In genomic region chr5:175478008-175478383, GRCh38 we compare ENCODE assay signal across 8 cellular contexts. TPM values are rescaled to one million over a fixed set of nuclear protein-coding genes. Genes with fewer than 3 reads are reported as not detected.
A peak's percentile ranks its signal among the peaks of the same experiment; 100 is the strongest.
DNase-seq lines count a peak whose midpoint lies in the region; ATAC-seq and TF ChIP-seq lines count a peak whose summit lies in the region.

No MANE protein-coding gene starts in this region.

- intact Hi-C loops in testis (cut with DNase I; ENCODE audit: low total_unique reads): no loop called here

- no peaks in the 10 kb centered on the region for H3K27me3 ChIP-seq in testis

- peak overlapping the region; percentile 82 for H3K4me3 Mint-ChIP-seq in T-helper 2 cell treated with Interferon-gamma antibody and Interleukin-4, amounts not matched to agents 5 μg/mL and 100 μg/mL, for 36 hours
- H3K4me3 Mint-ChIP-seq in activated naive CD8-positive, alpha-beta T cell treated with anti-CD3 and anti-CD28 coated beads for 36 hours: peak overlapping the region; percentile 79

- TF ChIP-seq POLR2A in testis (IDR thresholded peaks at IDR 0.05): no peak

- H3K9me3 Mint-ChIP-seq in T-helper 2 cell treated with Interferon-gamma antibody and Interleukin-4, amounts not matched to agents 5 μg/mL and 100 μg/mL, for 36 hours: no peaks in the 10 kb centered on the region
- H3K9me3 Mint-ChIP-seq in activated naive CD8-positive, alpha-beta T cell treated with anti-CD3 and anti-CD28 coated beads for 36 hours: no peaks in the 10 kb centered on the region

- TF ChIP-seq CTCF in testis (IDR thresholded peaks at IDR 0.05): no peak
- no peak for TF ChIP-seq CTCF in GM20000 (IDR thresholded peaks at IDR 0.05; ENCODE audit: extremely low read depth, missing control alignments)

- H3K9me3 ChIP-seq in testis: no peaks in the 10 kb centered on the region

- H3K27ac Mint-ChIP-seq in T-helper 2 cell treated with Interferon-gamma antibody and Interleukin-4, amounts not matched to agents 5 μg/mL and 100 μg/mL, for 36 hours: peak overlapping the region; percentile 63
- peak overlapping the region; percentile 81 for H3K27ac Mint-ChIP-seq in activated naive CD8-positive, alpha-beta T cell treated with anti-CD3 and anti-CD28 coated beads for 36 hours

- H3K4me1 ChIP-seq in testis: peaks cover 7% of the 10 kb centered on the region

- H3K36me3 ChIP-seq in testis (ENCODE audit: low read depth, missing control alignments): no peaks in the 10 kb centered on the region

- no peak for DNase-seq in T-helper 2 cell treated with Interferon-gamma antibody and Interleukin-4, amounts not matched to agents 5 μg/mL and 100 μg/mL, for 36 hours (ENCODE audit: low spot score)
- DNase-seq in T-helper 2 cell (no peak), kidney tubule cell (ENCODE audit: low spot score) (peak; percentile 8), testis (no peak), GM20000 (ENCODE audit: low spot score) (no peak), H4 (ENCODE audit: low spot score) (no peak)
- no peak for DNase-seq in activated naive CD8-positive, alpha-beta T cell treated with anti-CD3 and anti-CD28 coated beads for 36 hours

- H3K27me3 Mint-ChIP-seq in T-helper 2 cell treated with Interferon-gamma antibody and Interleukin-4, amounts not matched to agents 5 μg/mL and 100 μg/mL, for 36 hours (ENCODE audit: low read depth): peaks cover 9% of the 10 kb centered on the region
- no peaks in the 10 kb centered on the region for H3K27me3 Mint-ChIP-seq in activated naive CD8-positive, alpha-beta T cell treated with anti-CD3 and anti-CD28 coated beads for 36 hours

- H3K27ac ChIP-seq in testis: peak overlapping the region; percentile 33 to 82

- 1 to 4% methylated on average over 9 to 12 of the region's 12 CpGs for WGBS in testis, 2 donors

- peaks cover 34% of the 10 kb centered on the region for H3K36me3 Mint-ChIP-seq in T-helper 2 cell treated with Interferon-gamma antibody and Interleukin-4, amounts not matched to agents 5 μg/mL and 100 μg/mL, for 36 hours (ENCODE audit: low read depth)
- H3K36me3 Mint-ChIP-seq in activated naive CD8-positive, alpha-beta T cell treated with anti-CD3 and anti-CD28 coated beads for 36 hours: peaks cover 40% of the 10 kb centered on the region

- H3K4me1 Mint-ChIP-seq in T-helper 2 cell treated with Interferon-gamma antibody and Interleukin-4, amounts not matched to agents 5 μg/mL and 100 μg/mL, for 36 hours (ENCODE audit: low read depth): peaks cover 32% of the 10 kb centered on the region
- H3K4me1 Mint-ChIP-seq in activated naive CD8-positive, alpha-beta T cell treated with anti-CD3 and anti-CD28 coated beads for 36 hours: peaks cover 50% of the 10 kb centered on the region

- peak overlapping the region; percentile 84 to 85 for H3K4me3 ChIP-seq in testis

- ATAC-seq in HG02642 (IDR thresholded peaks at IDR 0.05; ENCODE audit: poor library complexity, unreplicated experiment): no peak

RNA-seq across cellular contexts. Expression of gene SFXN1, which starts 0.4 kb away (rescaled TPM):
- total RNA-seq in activated naive CD8-positive, alpha-beta T cell treated with anti-CD3 and anti-CD28 coated beads for 36 hours: 100 to 1,000 TPM; 506 to 523 TPM
- total RNA-seq in testis: 10 to 100 TPM; 29.3 to 44.5 TPM
- 22.6 TPM for polyA plus RNA-seq in testis (ENCODE audit: insufficient read depth, low read depth, low replicate concordance)
- total RNA-seq in H4 (2014; rRNA removed; shearing (Covaris generic)): 304 and 322 TPM in 2 replicates

RNA-seq across cellular contexts. Expression of gene DRD1, which starts 34.0 kb away (rescaled TPM):
- total RNA-seq in activated naive CD8-positive, alpha-beta T cell treated with anti-CD3 and anti-CD28 coated beads for 36 hours: not detected
- under 1 TPM; 0.06 to 0.08 TPM for total RNA-seq in testis
- 0.21 TPM for polyA plus RNA-seq in testis (ENCODE audit: insufficient read depth, low read depth, low replicate concordance)
- total RNA-seq in H4 (2014; rRNA removed; shearing (Covaris generic)): 0.25 and 0.29 TPM in 2 replicates
